In genomic region chr2:69436594-69436936, GRCh38 we compare ENCODE assay signal across 8 cellular contexts. TPM values are rescaled to one million over a fixed set of nuclear protein-coding genes. Genes with fewer than 3 reads are reported as not detected.
DNase-seq lines count a peak whose midpoint lies in the region; ATAC-seq and TF ChIP-seq lines count a peak whose summit lies in the region.

No MANE protein-coding gene starts in this region.

- peak overlapping the region; percentile 87 for H3K27ac Mint-ChIP-seq in WTC11
- H3K27ac Mint-ChIP-seq in stimulated activated effector memory CD8-positive, alpha-beta T cell treated with anti-CD3 and anti-CD28 coated beads, Interleukin-12 subunit alpha, Interleukin-12 subunit beta, amount 100 ng/mL, for 72 hours: peak overlapping the region; percentile 98

- H2AFZ ChIP-seq in DND-41 (ENCODE audit: low read depth, low read length): peak overlapping the region; percentile 84

- peak overlapping the region; percentile 90 for H3K27ac ChIP-seq in DND-41 (ENCODE audit: low read length)
- no peak overlapping the region for H3K27ac ChIP-seq in iPS DF 6.9 (ENCODE audit: low read length)

- POLR2A ChIA-PET in WTC11 (lab: Charles Lee): interaction anchor here (0.9 to 1.4 kb wide), 4 partner anchors 50 to 276 kb away, joined by 3 to 9 read pairs (median 4); partner anchors contain the start of genes AAK1 and GFPT1

- peaks cover 33% of the 10 kb centered on the region for H3K4me1 ChIP-seq in DND-41 (ENCODE audit: insufficient read depth, low read length)
- peaks cover 3% of the 10 kb centered on the region; the same call in 1 of the 2 replicates for H3K4me1 ChIP-seq in iPS DF 6.9 (ENCODE audit: control insufficient read depth, insufficient read depth, low read length)

- H3K9ac ChIP-seq in DND-41 (ENCODE audit: low read depth, low read length): peak overlapping the region; percentile 90

- CTCF ChIA-PET in WTC11 (lab: Charles Lee): interaction anchor here (0.6 to 2.3 kb wide), 19 partner anchors 12 to 970 kb away, joined by 3 to 17 read pairs (median 5); partner anchors contain the start of genes AAK1, APLF and FBXO48

- no peaks in the 10 kb centered on the region for H3K27me3 ChIP-seq in DND-41 (ENCODE audit: insufficient read depth, low read length, poor library complexity)
- H3K27me3 ChIP-seq in iPS DF 6.9 (ENCODE audit: control insufficient read depth, insufficient read depth, low read length): no peaks in the 10 kb centered on the region

- DNase-seq in DND-41 (no peak), HFF-Myc (ENCODE audit: extremely low read depth, low read depth) (no peak), WTC11 (ENCODE audit: low spot score) (no peak), iPS DF 6.9 (ENCODE audit: low read depth, low spot score) (no peak), NCI-H2196 (lab: John Stamatoyannopoulos, UW; ENCODE audit: unreplicated experiment) (no peak), GM19238 (ENCODE audit: insufficient read length, low spot score) (no peak)
- DNase-seq in stimulated activated effector memory CD8-positive, alpha-beta T cell treated with anti-CD3 and anti-CD28 coated beads, Interleukin-12 subunit alpha, Interleukin-12 subunit beta, amount 100 ng/mL, for 72 hours (ENCODE audit: low spot score in 2 of 2): peak in 1 of 2 donors; percentile 55
- DNase-seq in stimulated activated naive CD4-positive, alpha-beta T cell treated with Interleukin-2 at 50 U/mL for 16 hours (lab: John Stamatoyannopoulos, UW): no peak

- peaks cover 13% of the 10 kb centered on the region for H3K9me3 Mint-ChIP-seq in WTC11
- H3K9me3 Mint-ChIP-seq in stimulated activated effector memory CD8-positive, alpha-beta T cell treated with anti-CD3 and anti-CD28 coated beads, Interleukin-12 subunit alpha, Interleukin-12 subunit beta, amount 100 ng/mL, for 72 hours: no peaks in the 10 kb centered on the region

- H3K4me2 ChIP-seq in DND-41 (ENCODE audit: insufficient read depth, low read length): peak overlapping the region; percentile 86

- H3K27me3 Mint-ChIP-seq in WTC11 (ENCODE audit: low read depth): no peaks in the 10 kb centered on the region; the same call in 1 of the 2 replicates

- peak overlapping the region; percentile 93 for H3K4me3 Mint-ChIP-seq in WTC11
- H3K4me3 Mint-ChIP-seq in stimulated activated effector memory CD8-positive, alpha-beta T cell treated with anti-CD3 and anti-CD28 coated beads, Interleukin-12 subunit alpha, Interleukin-12 subunit beta, amount 100 ng/mL, for 72 hours: peak overlapping the region; percentile 82

- H3K4me3 ChIP-seq in DND-41 (ENCODE audit: low read depth in 1 of 2, low read length in 2 of 2) (peak overlapping the region; percentile 54 to 77), HFF-Myc (replicated peaks; ENCODE audit: low read depth, low read length) (peak overlapping the region; percentile 66), iPS DF 6.9 (ENCODE audit: low read length) (peak overlapping the region; percentile 76; the same call in 1 of the 2 replicates)

- no CpG with 5 or more reads among the region's 5 CpGs for WGBS in iPS DF 6.9 (ENCODE audit: insufficient coverage, insufficient read length)

- H4K20me1 ChIP-seq in DND-41 (ENCODE audit: insufficient read depth, low read length): no peaks in the 10 kb centered on the region

- H3K9me3 ChIP-seq in DND-41 (ENCODE audit: insufficient read depth, low read length, severe bottlenecking) (no peaks in the 10 kb centered on the region), iPS DF 6.9 (ENCODE audit: control insufficient read depth, insufficient read depth, low read length) (no peaks in the 10 kb centered on the region)

- H3K4me1 Mint-ChIP-seq in WTC11: peaks cover 29% of the 10 kb centered on the region
- H3K4me1 Mint-ChIP-seq in stimulated activated effector memory CD8-positive, alpha-beta T cell treated with anti-CD3 and anti-CD28 coated beads, Interleukin-12 subunit alpha, Interleukin-12 subunit beta, amount 100 ng/mL, for 72 hours: peaks cover 18% of the 10 kb centered on the region

- H3K36me3 Mint-ChIP-seq in WTC11: peaks cover 6% of the 10 kb centered on the region; the same call in 1 of the 2 replicates
- H3K36me3 Mint-ChIP-seq in stimulated activated effector memory CD8-positive, alpha-beta T cell treated with anti-CD3 and anti-CD28 coated beads, Interleukin-12 subunit alpha, Interleukin-12 subunit beta, amount 100 ng/mL, for 72 hours: no peaks in the 10 kb centered on the region

- H3K79me2 ChIP-seq in DND-41 (ENCODE audit: insufficient read depth, low read length): peaks cover 41% of the 10 kb centered on the region

- TF ChIP-seq CTCF in DND-41 (IDR thresholded peaks at IDR 0.05; ENCODE audit: borderline replicate concordance, extremely low read depth, low read length, poor library complexity, severe bottlenecking) (no peak), HFF-Myc (IDR thresholded peaks at IDR 0.05; ENCODE audit: low read depth, low read length, missing control alignments) (no peak), WTC11 (IDR thresholded peaks at IDR 0.05) (no peak)

- peak; percentile 4; the same call in 1 of the 3 replicates for ATAC-seq in DND-41 (ENCODE audit: insufficient read depth, low read depth)
- ATAC-seq in WTC11: no peak
- ATAC-seq in stimulated activated effector memory CD8-positive, alpha-beta T cell treated with anti-CD3 and anti-CD28 coated beads, Interleukin-12 subunit alpha, Interleukin-12 subunit beta, amount 100 ng/mL, for 72 hours: no peak

- H3K36me3 ChIP-seq in DND-41 (ENCODE audit: insufficient read depth, low read length): no peaks in the 10 kb centered on the region; the same call in 1 of the 2 replicates
- no peaks in the 10 kb centered on the region for H3K36me3 ChIP-seq in iPS DF 6.9 (ENCODE audit: control insufficient read depth, insufficient read depth, low read length)

TF ChIP-seq in WTC11, 78 proteins besides CTCF, POLR2A, EP300 and RAD21:
- TF ChIP-seq SMAD4 (CRISPR knock-in tag; IDR thresholded peaks at IDR 0.05) (no peak), ZNF671 (CRISPR knock-in tag; IDR thresholded peaks at IDR 0.05) (no peak), ESRRA (CRISPR knock-in tag; IDR thresholded peaks at IDR 0.05; ENCODE audit: borderline replicate concordance) (no peak), TEAD1 (CRISPR knock-in tag; IDR thresholded peaks at IDR 0.05) (no peak), CREM (CRISPR knock-in tag; IDR thresholded peaks at IDR 0.05) (no peak), USF2 (CRISPR knock-in tag; IDR thresholded peaks at IDR 0.05) (no peak), SMAD3 (CRISPR knock-in tag; IDR thresholded peaks at IDR 0.05; ENCODE audit: borderline replicate concordance) (no peak), NR2C2 (CRISPR knock-in tag; IDR thresholded peaks at IDR 0.05) (no peak), EMX1 (CRISPR knock-in tag; IDR thresholded peaks at IDR 0.05) (no peak), ZNF396 (CRISPR knock-in tag; IDR thresholded peaks at IDR 0.05; ENCODE audit: borderline replicate concordance) (no peak)
- TF ChIP-seq, protein P1, sequence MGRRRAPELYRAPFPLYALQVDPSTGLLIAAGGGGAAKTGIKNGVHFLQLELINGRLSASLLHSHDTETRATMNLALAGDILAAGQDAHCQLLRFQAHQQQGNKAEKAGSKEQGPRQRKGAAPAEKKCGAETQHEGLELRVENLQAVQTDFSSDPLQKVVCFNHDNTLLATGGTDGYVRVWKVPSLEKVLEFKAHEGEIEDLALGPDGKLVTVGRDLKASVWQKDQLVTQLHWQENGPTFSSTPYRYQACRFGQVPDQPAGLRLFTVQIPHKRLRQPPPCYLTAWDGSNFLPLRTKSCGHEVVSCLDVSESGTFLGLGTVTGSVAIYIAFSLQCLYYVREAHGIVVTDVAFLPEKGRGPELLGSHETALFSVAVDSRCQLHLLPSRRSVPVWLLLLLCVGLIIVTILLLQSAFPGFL (CRISPR knock-in tag; IDR thresholded peaks at IDR 0.05; ENCODE audit: borderline replicate concordance): no peak
- TF ChIP-seq, protein P2, sequence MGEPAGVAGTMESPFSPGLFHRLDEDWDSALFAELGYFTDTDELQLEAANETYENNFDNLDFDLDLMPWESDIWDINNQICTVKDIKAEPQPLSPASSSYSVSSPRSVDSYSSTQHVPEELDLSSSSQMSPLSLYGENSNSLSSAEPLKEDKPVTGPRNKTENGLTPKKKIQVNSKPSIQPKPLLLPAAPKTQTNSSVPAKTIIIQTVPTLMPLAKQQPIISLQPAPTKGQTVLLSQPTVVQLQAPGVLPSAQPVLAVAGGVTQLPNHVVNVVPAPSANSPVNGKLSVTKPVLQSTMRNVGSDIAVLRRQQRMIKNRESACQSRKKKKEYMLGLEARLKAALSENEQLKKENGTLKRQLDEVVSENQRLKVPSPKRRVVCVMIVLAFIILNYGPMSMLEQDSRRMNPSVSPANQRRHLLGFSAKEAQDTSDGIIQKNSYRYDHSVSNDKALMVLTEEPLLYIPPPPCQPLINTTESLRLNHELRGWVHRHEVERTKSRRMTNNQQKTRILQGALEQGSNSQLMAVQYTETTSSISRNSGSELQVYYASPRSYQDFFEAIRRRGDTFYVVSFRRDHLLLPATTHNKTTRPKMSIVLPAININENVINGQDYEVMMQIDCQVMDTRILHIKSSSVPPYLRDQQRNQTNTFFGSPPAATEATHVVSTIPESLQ (CRISPR knock-in tag; IDR thresholded peaks at IDR 0.05): no peak

RNA-seq across cellular contexts. Expression of gene NFU1, which starts 0.7 kb away (rescaled TPM):
- 39.3 to 47.8 TPM (median 46.1 TPM) in 3 replicates for total RNA-seq in WTC11 (2021)

RNA-seq across cellular contexts. Expression of gene GFPT1, which starts 49.5 kb away (rescaled TPM):
- 65.5 to 75.5 TPM (median 74.6 TPM) in 3 replicates for total RNA-seq in WTC11 (2021)
